1 cellular context compared by ENCODE assay signal in genomic region chr6:146890644-146891434, GRCh38.
TF ChIP-seq lines count a peak whose summit lies in the region.

No MANE protein-coding gene starts in this region.

TF ChIP-seq in H1, 55 proteins besides CTCF, POLR2A, EP300 and RAD21:
- TF ChIP-seq SP2 (IDR thresholded peaks at IDR 0.05; ENCODE audit: low read length) (no peak), CBX8 (IDR thresholded peaks at IDR 0.05; ENCODE audit: borderline replicate concordance, low read depth, low read length) (no peak), FOSL1 (IDR thresholded peaks at IDR 0.05; ENCODE audit: insufficient read depth, low read depth, low read length) (no peak), CTBP2 (IDR thresholded peaks at IDR 0.05; ENCODE audit: borderline replicate concordance, insufficient read depth, insufficient read length, low read length) (no peak), SP4 (IDR thresholded peaks at IDR 0.05; ENCODE audit: low read length) (no peak), ATF2 (IDR thresholded peaks at IDR 0.05; ENCODE audit: low read length) (no peak), TCF12 (IDR thresholded peaks at IDR 0.05; ENCODE audit: low read depth, low read length) (no peak), EZH2 (IDR thresholded peaks at IDR 0.05; ENCODE audit: low read depth, low read length, severe bottlenecking) (no peak), KDM1A (IDR thresholded peaks at IDR 0.05; ENCODE audit: borderline replicate concordance, low read length) (no peak), NANOG (IDR thresholded peaks at IDR 0.05; ENCODE audit: insufficient read depth, low read depth, low read length, poor library complexity, severe bottlenecking) (no peak), CHD1 (IDR thresholded peaks at IDR 0.05; ENCODE audit: low read depth, low read length) (no peak), JUN (IDR thresholded peaks at IDR 0.05; ENCODE audit: low read depth, low read length) (no peak)
